ENCODE assay signal across 12 cellular contexts in genomic region chr22:32426881-32427280, GRCh38. TPM values are rescaled to one million over a fixed set of nuclear protein-coding genes. Genes with fewer than 3 reads are reported as not detected.
"Had no signal": no experiment of that assay in that cellular context is flagged by ENCODE, and none has a peak within 500 bp of the region (broad histone marks: within the 10 kb centered on the region; RNA-seq: fewer than 3 reads in every experiment).

No MANE protein-coding gene starts in this region.

- H3K4me3 ChIP-seq: GM23248, GM23338, HAP-1 had no signal

- H3K36me3 ChIP-seq: HAP-1 had no signal

- H3K9me3 ChIP-seq: HAP-1 had no signal

- H2AFZ ChIP-seq: GM23248, GM23338 had no signal

- FAIRE-seq: H1, H54 had no signal

- H3K9ac ChIP-seq: GM23248 had no signal

- H3K4me2 ChIP-seq: GM23338 had no signal

- DNase-seq: GM23248, GOT3, H7, H9, HCEC 1CT, HFFc6 had no signal

- ATAC-seq: GM23338, HCT116 had no signal

- H3K27ac ChIP-seq: GM23248 had no signal

- H3K4me1 ChIP-seq: HAP-1 had no signal

RNA-seq across cellular contexts. Expression of gene BPIFC, which starts 37.4 kb away (rescaled TPM):
- total RNA-seq: GM23248, GM23338, H1, H4, H7, H9, HFFc6 had no signal
- polyA plus RNA-seq: GM23248, GM23338, H1 had no signal
